In the genomic region with DNA sequence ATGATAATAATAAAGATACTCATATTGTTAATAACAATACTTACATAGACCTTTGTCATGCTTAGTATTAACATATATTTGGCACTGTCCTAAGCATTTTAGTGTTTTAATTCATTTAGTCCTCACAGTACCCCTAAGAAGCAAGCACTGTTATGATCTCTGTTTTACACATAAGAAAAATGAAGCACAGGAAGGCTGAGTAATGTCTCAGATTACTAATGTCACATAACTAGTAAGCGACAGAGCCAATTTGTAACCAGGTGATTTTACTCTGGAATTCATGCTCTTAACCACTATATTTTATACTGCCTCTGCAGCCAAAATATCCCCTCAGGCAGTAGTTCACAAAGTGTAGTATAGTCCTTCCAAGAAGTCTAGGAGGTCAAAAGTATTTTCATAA, we compare ENCODE assay signal across 21 cellular contexts. TPM values are rescaled to one million over a fixed set of nuclear protein-coding genes. Genes with fewer than 3 reads are reported as not detected.
"Had no signal": no experiment of that assay in that cellular context is flagged by ENCODE, and none has a peak within 500 bp of the region (broad histone marks: within the 10 kb centered on the region; RNA-seq: fewer than 3 reads in every experiment).

No MANE protein-coding gene starts in this region.

- DNase-seq: KBM-7, MG63, NCI-H1092, NCI-H1105 treated with DMSO at 0.1 percent for 48 hours, NCI-H1417 treated with DMSO at 0.1 percent for 48 hours, NCI-H146, NCI-H1694 treated with DMSO at 0.1 percent for 48 hours, NCI-H1930, NCI-H2081, NCI-H2107, NCI-H2227 treated with DMSO at 0.1 percent for 48 hours, NCI-H524, NCI-H526 treated with DMSO at 0.1 percent for 48 hours, NCI-H748 treated with DMSO at 0.1 percent for 48 hours, SHP77, SK-N-SH had no signal

- ATAC-seq: Panc1 had no signal

RNA-seq across cellular contexts. Expression of gene TMEM253, which starts 20.2 kb away (rescaled TPM):
- total RNA-seq: LHCN-M2 had no signal

RNA-seq across cellular contexts. Expression of gene OR5AU1, which starts 34.8 kb away (rescaled TPM):
- total RNA-seq: HT-29, LHCN-M2, NCI-H460, SK-MEL-5 had no signal
